ENCODE assay signal across 11 cellular contexts in genomic region chr10:43032613-43033012, GRCh38. TPM values are rescaled to one million over a fixed set of nuclear protein-coding genes. Genes with fewer than 3 reads are reported as not detected.
"Had no signal": no experiment of that assay in that cellular context is flagged by ENCODE, and none has a peak within 500 bp of the region (broad histone marks: within the 10 kb centered on the region; RNA-seq: fewer than 3 reads in every experiment).

No MANE protein-coding gene starts in this region.

- H3K4me3 ChIP-seq: GM23248, GM23338, HAP-1 had no signal

- H3K4me1 ChIP-seq: HAP-1 had no signal

- H3K4me3 Mint-ChIP-seq: GM23338, H9, HFFc6 had no signal

- FAIRE-seq: H1, H54 had no signal

- H3K4me2 ChIP-seq: GM23338 had no signal

- DNase-seq: GM23248, GOT3, H7, H9, HCEC 1CT, HFFc6 had no signal

- H3K9ac ChIP-seq: GM23248 had no signal

- ATAC-seq: GM23338, HCT116 had no signal

- H2AFZ ChIP-seq: GM23248, GM23338 had no signal

- H3K27ac ChIP-seq: GM23248 had no signal

- H3K36me3 ChIP-seq: HAP-1 had no signal

- H3K27ac Mint-ChIP-seq: GM23338, H9, HFFc6 had no signal

RNA-seq across cellular contexts. Expression of gene RET, which starts 44.3 kb away (rescaled TPM):
- total RNA-seq: GM23248 had no signal
- polyA plus RNA-seq: GM23248 had no signal
